10 cellular contexts compared by ENCODE assay signal in the genomic region with DNA sequence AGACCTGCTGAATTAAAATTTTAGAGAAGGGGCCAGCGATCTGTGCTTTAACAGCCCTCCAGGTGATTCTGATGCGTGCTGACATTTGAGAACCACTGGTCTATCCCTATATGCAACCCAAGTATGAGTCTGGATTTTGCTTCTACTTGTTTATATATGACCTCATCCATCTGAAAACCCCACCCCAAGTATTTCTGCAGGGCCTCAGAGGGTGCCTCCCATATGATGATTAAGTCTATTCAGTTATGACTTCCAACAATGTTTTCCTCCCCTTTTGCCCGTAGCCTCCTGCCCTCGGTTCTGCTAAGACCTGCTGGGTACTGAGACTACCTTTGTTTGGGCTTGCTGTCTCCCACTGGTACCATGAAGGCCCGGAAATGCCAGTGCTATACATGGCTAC.
"Had no signal": no experiment of that assay in that cellular context is flagged by ENCODE, and none has a peak within 500 bp of the region (broad histone marks: within the 10 kb centered on the region; RNA-seq: fewer than 3 reads in every experiment).

No MANE protein-coding gene starts in this region.

- DNase-seq: GM23248, GOT3, H7, HFFc6, KBM-7 had no signal

- H3K4me3 ChIP-seq: GM23248, HAP-1 had no signal

- ATAC-seq: HCT116, HepG2 had no signal

- H3K27ac ChIP-seq: GM23248, HL-60, KMS-11 had no signal

- H3K4me1 ChIP-seq: HAP-1 had no signal
